31 cellular contexts compared by ENCODE assay signal in the genomic region with DNA sequence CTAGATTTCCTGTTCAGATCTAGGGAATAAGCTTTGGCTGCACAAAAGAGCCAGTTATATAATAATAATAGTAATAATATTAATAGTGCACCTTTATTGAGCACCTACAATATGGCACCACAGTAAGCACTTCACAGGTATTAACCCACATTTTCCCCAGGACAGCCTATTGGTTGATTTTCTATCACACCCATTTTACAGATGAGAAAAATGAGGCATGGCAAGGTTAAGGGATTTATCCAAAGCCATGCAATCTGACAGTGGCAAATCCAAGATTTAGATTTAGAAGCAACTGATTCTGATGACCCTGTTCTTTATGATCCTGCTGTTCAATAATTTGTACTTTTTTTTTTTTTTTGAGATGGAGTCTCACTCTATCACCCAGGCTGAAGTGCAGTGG.
DNase-seq lines count a peak whose midpoint lies in the region; ATAC-seq, FAIRE-seq and TF ChIP-seq lines count a peak whose summit lies in the region.
"Had no signal": no experiment of that assay in that cellular context is flagged by ENCODE, and none has a peak within 500 bp of the region (broad histone marks: within the 10 kb centered on the region; RNA-seq: fewer than 3 reads in every experiment).

No MANE protein-coding gene starts in this region.

- DNase-seq in HepG2 (ENCODE audit: low spot score) (no peak), right lobe of liver (no peak), K562 (ENCODE audit: extremely low read depth in 1 of 4, low spot score in 3 of 4) (peak in 1 of 4 experiments; percentile 17)
- DNase-seq: 8988T; ACHN; AML-193; BE2C; C1 segment of cervical spinal cord; Caco-2; Calu3; CD4-positive, alpha-beta memory T cell; CD4-positive, alpha-beta T cell; CD4-positive, CD25-positive, alpha-beta regulatory T cell; CD8-positive, alpha-beta memory T cell; CD8-positive, alpha-beta T cell; COR-L47; DMS 273 treated with DMSO at 0.1 percent for 48 hours; DMS153; DMS53; DMS79; DMS79 treated with DMSO at 0.1 percent for 48 hours; DND-41; EL had no signal

- H3K9me3 ChIP-seq in HepG2 (ENCODE audit: low read length): no peaks in the 10 kb centered on the region
- H3K9me3 ChIP-seq in right lobe of liver: no peaks in the 10 kb centered on the region
- H3K9me3 ChIP-seq in K562 (replicated peaks; ENCODE audit: control insufficient read depth, insufficient read depth, low read depth, low read length): no peaks in the 10 kb centered on the region
- H3K9me3 ChIP-seq: A549; BE2C; BLaER1; BLaER1 treated with 17β-estradiol and CSF1 and Interleukin-3, amounts not matched to agents 10 nM and 100 nM; Caco-2 had no signal

- CTCF ChIA-PET in HepG2 (lab: Yijun Ruan, JAX; ENCODE audit: low intra/inter-chr PET ratio, low total read pairs): no interaction called here
- CTCF ChIA-PET in K562 (lab: Yijun Ruan, JAX; ENCODE audit: low intra/inter-chr PET ratio): no interaction called here

- FAIRE-seq in HepG2 (lab: Jason Lieb, UNC) (no peak), K562 (lab: Jason Lieb, UNC) (no peak)
- FAIRE-seq: A204.1, A549, D721Med had no signal

- no peaks in the 10 kb centered on the region for H4K20me1 ChIP-seq in HepG2 (ENCODE audit: insufficient read depth, low read length)
- H4K20me1 ChIP-seq in K562 (replicated peaks; ENCODE audit: control insufficient read depth, insufficient read depth, low read length): no peaks in the 10 kb centered on the region
- H4K20me1 ChIP-seq: BLaER1 had no signal

- H3K27ac ChIP-seq in HepG2 (ENCODE audit: extremely low read length, insufficient read depth, low read length): no peak overlapping the region
- H3K27ac ChIP-seq in right lobe of liver: no peak overlapping the region
- H3K27ac ChIP-seq in K562 (ENCODE audit: extremely low read depth, low read depth, low read length): no peak overlapping the region
- H3K27ac ChIP-seq: 22Rv1; A549; BLaER1; BLaER1 treated with 17β-estradiol and CSF1 and Interleukin-3, amounts not matched to agents 10 nM and 100 nM; C4-2B had no signal

- no peak for TF ChIP-seq EP300 in HepG2 (IDR thresholded peaks at IDR 0.05; ENCODE audit: low read depth in 2 of 2, low read length in 2 of 2)
- no peak for TF ChIP-seq EP300 in HepG2 (CRISPR knock-in tag; IDR thresholded peaks at IDR 0.05; ENCODE audit: borderline replicate concordance)
- no peak for TF ChIP-seq EP300 in K562 (IDR thresholded peaks at IDR 0.05; ENCODE audit: low read length)

- no peak for TF ChIP-seq RAD21 in HepG2 (CRISPR knock-in tag; IDR thresholded peaks at IDR 0.05)
- no peak for TF ChIP-seq RAD21 in K562 (CRISPR knock-in tag; conservative IDR thresholded peaks at IDR 0.05 in 1 of 2, IDR thresholded peaks at IDR 0.05 in 1 of 2)

- no peak overlapping the region for H3K4me2 ChIP-seq in HepG2 (ENCODE audit: low read depth, low read length)
- no peak overlapping the region for H3K4me2 ChIP-seq in K562 (ENCODE audit: insufficient read depth, low read length)
- H3K4me2 ChIP-seq: A549; BLaER1; BLaER1 treated with 17β-estradiol and CSF1 and Interleukin-3, amounts not matched to agents 10 nM and 100 nM had no signal

- H3K36me3 ChIP-seq in HepG2 (replicated peaks in 1 of 2; ENCODE audit: control insufficient read depth in 1 of 2, insufficient read depth in 2 of 2, low read length in 2 of 2) (no peaks in the 10 kb centered on the region), right lobe of liver (no peaks in the 10 kb centered on the region), K562 (ENCODE audit: control insufficient read depth, insufficient read depth, low read length) (no peaks in the 10 kb centered on the region)
- H3K36me3 ChIP-seq: BE2C; BLaER1; BLaER1 treated with 17β-estradiol and CSF1 and Interleukin-3, amounts not matched to agents 10 nM and 100 nM had no signal

- H3K4me1 ChIP-seq in HepG2 (ENCODE audit: insufficient read depth, low read length): no peaks in the 10 kb centered on the region
- no peaks in the 10 kb centered on the region for H3K4me1 ChIP-seq in right lobe of liver
- no peaks in the 10 kb centered on the region for H3K4me1 ChIP-seq in K562 (replicated peaks in 1 of 2; ENCODE audit: control insufficient read depth in 2 of 2, insufficient read depth in 2 of 2, low read length in 2 of 2)
- H3K4me1 ChIP-seq: A549; BE2C; BLaER1; BLaER1 treated with 17β-estradiol and CSF1 and Interleukin-3, amounts not matched to agents 10 nM and 100 nM; Caco-2 had no signal

- H3K9ac ChIP-seq in HepG2 (ENCODE audit: insufficient read depth, low read depth, low read length) (no peak overlapping the region), K562 (ENCODE audit: insufficient read depth in 1 of 2, low read depth in 2 of 2, low read length in 2 of 2) (no peak overlapping the region)
- H3K9ac ChIP-seq: BLaER1; BLaER1 treated with 17β-estradiol and CSF1 and Interleukin-3, amounts not matched to agents 10 nM and 100 nM had no signal

- H2AFZ ChIP-seq in HepG2 (ENCODE audit: low read length) (no peak overlapping the region), K562 (ENCODE audit: low read depth, low read length) (no peak overlapping the region)

- H3K79me2 ChIP-seq in HepG2 (ENCODE audit: insufficient read depth, low read length): no peaks in the 10 kb centered on the region
- H3K79me2 ChIP-seq in K562 (ENCODE audit: control insufficient read depth, insufficient read depth, low read length): no peaks in the 10 kb centered on the region

- in situ Hi-C loops in HepG2 (cut with HindIII; ENCODE audit: extremely low pct_ligation_motif_present, low pct_unique_long_range_greater_than_20kb): no loop called here
- in situ Hi-C loops in K562 (cut with MboI): no loop called here

- ATAC-seq in HepG2 (no peak), right lobe of liver (no peak), K562 (no peak), HG02885 (IDR thresholded peaks at IDR 0.05; ENCODE audit: poor library complexity, unreplicated experiment) (no peak)
- ATAC-seq: A549; CD8-positive, alpha-beta T cell had no signal

- H3K27me3 ChIP-seq in HepG2 (ENCODE audit: control insufficient read depth in 1 of 2, insufficient read depth in 2 of 2, low read length in 2 of 2) (peaks cover 0 to 17% of the 10 kb centered on the region in 2 experiments; a peak in 2 of 5 replicates), right lobe of liver (no peaks in the 10 kb centered on the region), K562 (ENCODE audit: control insufficient read depth in 2 of 2, insufficient read depth in 2 of 2, low read length in 2 of 2) (peaks cover 0 to 24% of the 10 kb centered on the region in 2 experiments; a peak in 3 of 5 replicates)
- H3K27me3 ChIP-seq: BLaER1; BLaER1 treated with 17β-estradiol and CSF1 and Interleukin-3, amounts not matched to agents 10 nM and 100 nM had no signal

- POLR2A ChIA-PET in HepG2 (lab: Yijun Ruan, JAX): no interaction called here
- POLR2A ChIA-PET in K562 (lab: Yijun Ruan, JAX): no interaction called here

- no peak overlapping the region for H3K4me3 ChIP-seq in HepG2 (replicated peaks in 1 of 3; ENCODE audit: insufficient read depth in 1 of 3, low read depth in 2 of 3, low read length in 3 of 3)
- no peak overlapping the region for H3K4me3 ChIP-seq in right lobe of liver
- H3K4me3 ChIP-seq in K562: no peak overlapping the region
- H3K4me3 ChIP-seq: A549; BLaER1; BLaER1 treated with 17β-estradiol and CSF1 and Interleukin-3, amounts not matched to agents 10 nM and 100 nM had no signal

- TF ChIP-seq CTCF in HepG2 (CRISPR knock-in tag; IDR thresholded peaks at IDR 0.05) (no peak), right lobe of liver (IDR thresholded peaks at IDR 0.05) (no peak), K562 (IDR thresholded peaks at IDR 0.05 in 2 of 3, conservative IDR thresholded peaks at IDR 0.05 in 1 of 3; ENCODE audit: insufficient read depth in 2 of 3, low read depth in 1 of 3, low read length in 3 of 3) (no peak)

- BruUV-seq in HepG2 (replicated peaks; lab: Mats Ljungman, UMichigan) (no TSS peak), K562 (replicated peaks; lab: Mats Ljungman, UMichigan) (no TSS peak)

- intact Hi-C loops in HepG2 (cut with micrococcal nuclease; ENCODE audit: unreplicated experiment) (no loop called here), right lobe of liver (cut with DNase I) (no loop called here), K562 (cut with micrococcal nuclease) (no loop called here)

- no peaks in the 10 kb centered on the region for H3K9me1 ChIP-seq in K562 (ENCODE audit: control insufficient read depth, insufficient read depth, low read length)

- TF ChIP-seq POLR2A in HepG2 (IDR thresholded peaks at IDR 0.05; ENCODE audit: insufficient read depth in 1 of 2, low read depth in 2 of 2, low read length in 2 of 2): no peak
- no peak for TF ChIP-seq POLR2A in right lobe of liver (IDR thresholded peaks at IDR 0.05)
- TF ChIP-seq POLR2A in K562 (conservative IDR thresholded peaks at IDR 0.05): no peak

TF ChIP-seq in K562, 482 proteins besides CTCF, POLR2A, EP300 and RAD21:
- peak in 1 of 2 experiments; percentile 36; a peak in 1 of 4 replicates for TF ChIP-seq KDM1A (IDR thresholded peaks at IDR 0.05)
- TF ChIP-seq ZNF408 (CRISPR knock-in tag; IDR thresholded peaks at IDR 0.05; ENCODE audit: low read depth): no peak
- TF ChIP-seq RBM25 (IDR thresholded peaks at IDR 0.05; ENCODE audit: low read depth, low read length, severe bottlenecking): peak; percentile 82
- TF ChIP-seq BCOR (IDR thresholded peaks at IDR 0.05): peak; percentile 35; the same call in 1 of the 2 replicates
